In the genomic region with DNA sequence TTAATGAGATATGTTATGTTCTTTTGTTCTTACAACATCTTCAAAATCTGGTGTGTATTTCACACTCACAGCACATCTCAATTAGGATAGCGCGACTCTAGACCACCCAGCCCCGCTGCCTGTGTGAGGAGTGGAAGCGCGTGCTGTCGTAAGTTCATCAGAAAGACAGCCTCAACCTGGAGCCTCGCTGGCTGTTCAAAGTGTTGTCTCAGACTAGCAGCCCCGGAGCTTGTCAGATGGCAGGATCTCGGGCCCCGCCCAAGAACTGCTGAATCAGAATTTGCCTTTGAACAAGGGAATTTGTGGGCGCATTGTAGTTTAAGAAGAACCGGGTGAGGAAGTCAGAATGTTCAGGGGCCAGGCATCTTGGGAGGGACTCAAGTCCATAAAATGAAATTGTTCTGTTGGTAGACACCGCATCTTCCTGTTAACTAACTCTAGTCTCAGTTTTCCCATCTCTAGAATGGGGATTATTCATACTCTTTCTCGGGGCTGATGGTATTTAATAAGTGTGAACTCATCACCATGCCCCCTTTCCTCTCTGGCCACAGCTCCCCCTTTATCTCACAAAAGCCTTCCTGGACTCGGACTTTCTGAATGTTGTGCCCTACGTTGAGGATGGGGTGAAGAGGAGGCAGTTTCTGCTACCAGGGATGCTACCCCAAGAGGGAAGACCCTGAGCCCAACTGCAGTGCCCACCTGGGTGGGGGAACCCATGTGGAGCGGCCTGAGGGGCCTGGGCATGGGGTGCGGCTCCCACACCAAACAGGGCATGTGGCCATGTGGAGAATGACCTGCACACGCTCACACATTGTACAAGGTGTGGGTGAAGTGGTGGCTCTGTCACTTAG, we compare ENCODE assay signal across 9 cellular contexts. TPM values are rescaled to one million over a fixed set of nuclear protein-coding genes. Genes with fewer than 3 reads are reported as not detected.
A peak's percentile ranks its signal among the peaks of the same experiment; 100 is the strongest.
DNase-seq lines count a peak whose midpoint lies in the region; ATAC-seq lines count a peak whose summit lies in the region.
"Had no signal": no experiment of that assay in that cellular context is flagged by ENCODE, and none has a peak within 500 bp of the region (broad histone marks: within the 10 kb centered on the region; RNA-seq: fewer than 3 reads in every experiment).

No MANE protein-coding gene starts in this region.

- H3K36me3 Mint-ChIP-seq in activated CD4-positive, alpha-beta T cell treated with anti-CD3 and anti-CD28 coated beads, Interleukin-2, amount 10 ng/mL, durations not matched to agents 24 days and 14 days (ENCODE audit: low read depth): peaks cover under 1% of the 10 kb centered on the region
- no peaks in the 10 kb centered on the region for H3K36me3 Mint-ChIP-seq in dendritic cell treated with granulocyte-macrophage colony-stimulating factor and Interleukin-4, amounts not matched to agents 40 ng/mL and 50 ng/mL, for 4 days (ENCODE audit: low read depth)
- H3K36me3 Mint-ChIP-seq: type B pancreatic cell had no signal

- H3K4me1 Mint-ChIP-seq in activated CD4-positive, alpha-beta T cell treated with anti-CD3 and anti-CD28 coated beads, Interleukin-2, amount 10 ng/mL, durations not matched to agents 24 days and 14 days: peaks cover 78% of the 10 kb centered on the region
- peaks cover 80% of the 10 kb centered on the region for H3K4me1 Mint-ChIP-seq in dendritic cell treated with granulocyte-macrophage colony-stimulating factor and Interleukin-4, amounts not matched to agents 40 ng/mL and 50 ng/mL, for 4 days (ENCODE audit: low read depth)

- DNase-seq in ELF-1 (ENCODE audit: low read depth, low spot score) (peak; percentile 44), NCI-H510A treated with DMSO at 0.1 percent for 48 hours (lab: John Stamatoyannopoulos, UW) (no peak), SHP77 treated with DMSO at 0.1 percent for 48 hours (lab: John Stamatoyannopoulos, UW) (no peak), HuH-7 (ENCODE audit: low spot score) (no peak)
- DNase-seq in activated CD4-positive, alpha-beta T cell treated with anti-CD3 and anti-CD28 coated beads, Interleukin-2, amount 10 ng/mL, durations not matched to agents 24 days and 14 days: peak; percentile 95
- peak; percentile 57 to 61 for DNase-seq in stimulated activated CD4-positive, alpha-beta T cell treated with anti-CD3 and anti-CD28 coated beads, Interleukin-2, amount 100 ng/mL, for 48 hours

- H3K27me3 Mint-ChIP-seq in activated CD4-positive, alpha-beta T cell treated with anti-CD3 and anti-CD28 coated beads, Interleukin-2, amount 10 ng/mL, durations not matched to agents 24 days and 14 days: no peaks in the 10 kb centered on the region
- no peaks in the 10 kb centered on the region for H3K27me3 Mint-ChIP-seq in dendritic cell treated with granulocyte-macrophage colony-stimulating factor and Interleukin-4, amounts not matched to agents 40 ng/mL and 50 ng/mL, for 4 days

- H3K27ac Mint-ChIP-seq in activated CD4-positive, alpha-beta T cell treated with anti-CD3 and anti-CD28 coated beads, Interleukin-2, amount 10 ng/mL, durations not matched to agents 24 days and 14 days: peak overlapping the region; percentile 93
- peak overlapping the region; percentile 90 for H3K27ac Mint-ChIP-seq in dendritic cell treated with granulocyte-macrophage colony-stimulating factor and Interleukin-4, amounts not matched to agents 40 ng/mL and 50 ng/mL, for 4 days

- intact Hi-C loops in activated CD4-positive, alpha-beta T cell treated with anti-CD3 and anti-CD28 coated beads, Interleukin-2, amount 10 ng/mL, durations not matched to agents 24 days and 14 days (cut with micrococcal nuclease): loop anchor here (5.0 kb wide), 1 partner anchor 38 kb away; no protein-coding TSS in a partner anchor
- intact Hi-C loops in dendritic cell treated with granulocyte-macrophage colony-stimulating factor and Interleukin-4, amounts not matched to agents 40 ng/mL and 50 ng/mL, for 4 days (cut with micrococcal nuclease): loop anchor here (1.0 kb wide), 1 partner anchor 8 kb away; no protein-coding TSS in a partner anchor

- H3K4me3 Mint-ChIP-seq in activated CD4-positive, alpha-beta T cell treated with anti-CD3 and anti-CD28 coated beads, Interleukin-2, amount 10 ng/mL, durations not matched to agents 24 days and 14 days: peak overlapping the region; percentile 79
- peak overlapping the region; percentile 30 for H3K4me3 Mint-ChIP-seq in dendritic cell treated with granulocyte-macrophage colony-stimulating factor and Interleukin-4, amounts not matched to agents 40 ng/mL and 50 ng/mL, for 4 days
- H3K4me3 Mint-ChIP-seq: type B pancreatic cell had no signal

- H3K9me3 Mint-ChIP-seq in activated CD4-positive, alpha-beta T cell treated with anti-CD3 and anti-CD28 coated beads, Interleukin-2, amount 10 ng/mL, durations not matched to agents 24 days and 14 days: no peaks in the 10 kb centered on the region
- no peaks in the 10 kb centered on the region for H3K9me3 Mint-ChIP-seq in dendritic cell treated with granulocyte-macrophage colony-stimulating factor and Interleukin-4, amounts not matched to agents 40 ng/mL and 50 ng/mL, for 4 days
- H3K9me3 Mint-ChIP-seq: type B pancreatic cell had no signal

- no peak for ATAC-seq in GM19324 (IDR thresholded peaks at IDR 0.05; ENCODE audit: low FRiP score, unreplicated experiment)

RNA-seq across cellular contexts. Expression of a gene that starts 40.4 kb away (rescaled TPM):
- total RNA-seq in activated CD4-positive, alpha-beta T cell treated with anti-CD3 and anti-CD28 coated beads, Interleukin-2, amount 10 ng/mL, durations not matched to agents 24 days and 14 days: 368 and 375 TPM in 2 replicates

Comparison
In these comparisons a context has a peak if more than half of its experiments do, and no peak if none do; other contexts are left out.
1. DNase-seq: peak in ELF-1 (single experiment), activated CD4-positive, alpha-beta T cell treated with anti-CD3 and anti-CD28 coated beads, Interleukin-2, amount 10 ng/mL, durations not matched to agents 24 days and 14 days (single experiment) and stimulated activated CD4-positive, alpha-beta T cell treated with anti-CD3 and anti-CD28 coated beads, Interleukin-2, amount 100 ng/mL, for 48 hours (2 of 2); none in NCI-H510A treated with DMSO at 0.1 percent for 48 hours (single experiment), SHP77 treated with DMSO at 0.1 percent for 48 hours (single experiment) and HuH-7 (single experiment).